In the genomic region with DNA sequence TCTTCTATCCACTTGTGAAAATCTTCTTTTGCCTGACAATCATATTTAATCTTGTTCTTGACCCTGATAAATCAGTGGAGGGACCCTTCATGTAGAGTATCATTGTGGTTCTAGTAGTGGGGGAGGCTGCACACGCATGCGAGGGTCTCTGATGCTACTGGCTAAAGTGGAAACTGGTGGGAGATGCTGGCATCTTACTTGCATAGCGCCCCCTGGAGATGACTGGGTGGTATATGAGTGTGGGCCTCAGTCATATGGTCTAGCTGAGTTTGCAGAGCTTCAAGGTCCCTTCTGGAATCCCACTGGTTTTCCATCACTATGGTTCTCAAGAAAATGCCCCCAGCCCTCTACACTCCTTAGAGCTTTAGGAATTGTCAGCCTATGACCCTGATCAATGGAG, we compare ENCODE assay signal across 11 cellular contexts.
DNase-seq lines count a peak whose midpoint lies in the region; ATAC-seq and TF ChIP-seq lines count a peak whose summit lies in the region.
"Had no signal": no experiment of that assay in that cellular context is flagged by ENCODE, and none has a peak within 500 bp of the region (broad histone marks: within the 10 kb centered on the region; RNA-seq: fewer than 3 reads in every experiment).

No MANE protein-coding gene starts in this region.

- peak; percentile 30; the same call in 1 of the 2 replicates for TF ChIP-seq RAD21 in Ishikawa (IDR thresholded peaks at IDR 0.05; ENCODE audit: low read depth)

- H3K4me3 Mint-ChIP-seq in activated T-cell treated with anti-CD3 and anti-CD28 coated beads, Interleukin-2, amount 50 U/mL, for 72 hours, result no peak overlapping the region
- H3K4me3 Mint-ChIP-seq in nephron progenitor cell, result no peak overlapping the region

- H3K4me1 Mint-ChIP-seq in activated T-cell treated with anti-CD3 and anti-CD28 coated beads, Interleukin-2, amount 50 U/mL, for 72 hours (ENCODE audit: low read depth), result peaks cover 27% of the 10 kb centered on the region
- H3K4me1 Mint-ChIP-seq in nephron progenitor cell, result no peaks in the 10 kb centered on the region

- H3K27ac Mint-ChIP-seq in activated T-cell treated with anti-CD3 and anti-CD28 coated beads, Interleukin-2, amount 50 U/mL, for 72 hours, result peak overlapping the region; percentile 1
- no peak overlapping the region for H3K27ac Mint-ChIP-seq in nephron progenitor cell

- no peak for TF ChIP-seq CTCF in nephron progenitor cell (IDR thresholded peaks at IDR 0.05)

- ATAC-seq in activated T-cell treated with anti-CD3 and anti-CD28 coated beads, Interleukin-2, amount 50 U/mL, for 72 hours (replicated peaks in 1 of 2), result peak in 1 of 2 donors; percentile 14
- ATAC-seq in HG03342 (IDR thresholded peaks at IDR 0.05; ENCODE audit: unreplicated experiment), result no peak

- H3K36me3 Mint-ChIP-seq in activated T-cell treated with anti-CD3 and anti-CD28 coated beads, Interleukin-2, amount 50 U/mL, for 72 hours (ENCODE audit: insufficient read depth in 2 of 2), result peaks cover 11 to 19% of the 10 kb centered on the region in 2 donors
- peaks cover 38% of the 10 kb centered on the region for H3K36me3 Mint-ChIP-seq in nephron progenitor cell (ENCODE audit: low read depth)

- H3K27me3 Mint-ChIP-seq in activated T-cell treated with anti-CD3 and anti-CD28 coated beads, Interleukin-2, amount 50 U/mL, for 72 hours (ENCODE audit: low read depth), result peaks cover 18% of the 10 kb centered on the region
- H3K27me3 Mint-ChIP-seq in nephron progenitor cell (ENCODE audit: low read depth, poor library complexity), result no peaks in the 10 kb centered on the region

- H3K9me3 Mint-ChIP-seq in activated T-cell treated with anti-CD3 and anti-CD28 coated beads, Interleukin-2, amount 50 U/mL, for 72 hours, result peaks cover 13 to 14% of the 10 kb centered on the region in 2 donors
- H3K9me3 Mint-ChIP-seq in nephron progenitor cell, result peaks cover 38% of the 10 kb centered on the region

- DNase-seq in DMS 273 (lab: John Stamatoyannopoulos, UW; ENCODE audit: unreplicated experiment), result peak; percentile 40
- no peak for DNase-seq in DMS 273 treated with DMSO at 0.1 percent for 48 hours (lab: John Stamatoyannopoulos, UW)
- DNase-seq in activated T-cell treated with anti-CD3 and anti-CD28 coated beads, Interleukin-2, amount 50 U/mL, for 72 hours, result peak; percentile 25 to 44
- peak; percentile 15 for DNase-seq in nephron progenitor cell
- no peak for DNase-seq in NCI-H2171 (lab: John Stamatoyannopoulos, UW)
- no peak for DNase-seq in NCI-H1105 (lab: John Stamatoyannopoulos, UW)
- DNase-seq: 8988T, SHP77, tibial artery had no signal

- TF ChIP-seq EP300 in Ishikawa (IDR thresholded peaks at IDR 0.05; ENCODE audit: borderline replicate concordance), result no peak

TF ChIP-seq in Ishikawa, 13 proteins besides CTCF, POLR2A, EP300 and RAD21:
- no peak for TF ChIP-seq ZBTB7A (IDR thresholded peaks at IDR 0.05; ENCODE audit: low read depth)
- no peak for TF ChIP-seq CEBPB (IDR thresholded peaks at IDR 0.05)
- TF ChIP-seq CREB1 (IDR thresholded peaks at IDR 0.05; ENCODE audit: low read depth), result no peak
- no peak for TF ChIP-seq YY1 (IDR thresholded peaks at IDR 0.05; ENCODE audit: low read depth)
- TF ChIP-seq USF1 (IDR thresholded peaks at IDR 0.05), result no peak
- TF ChIP-seq, protein P1, sequence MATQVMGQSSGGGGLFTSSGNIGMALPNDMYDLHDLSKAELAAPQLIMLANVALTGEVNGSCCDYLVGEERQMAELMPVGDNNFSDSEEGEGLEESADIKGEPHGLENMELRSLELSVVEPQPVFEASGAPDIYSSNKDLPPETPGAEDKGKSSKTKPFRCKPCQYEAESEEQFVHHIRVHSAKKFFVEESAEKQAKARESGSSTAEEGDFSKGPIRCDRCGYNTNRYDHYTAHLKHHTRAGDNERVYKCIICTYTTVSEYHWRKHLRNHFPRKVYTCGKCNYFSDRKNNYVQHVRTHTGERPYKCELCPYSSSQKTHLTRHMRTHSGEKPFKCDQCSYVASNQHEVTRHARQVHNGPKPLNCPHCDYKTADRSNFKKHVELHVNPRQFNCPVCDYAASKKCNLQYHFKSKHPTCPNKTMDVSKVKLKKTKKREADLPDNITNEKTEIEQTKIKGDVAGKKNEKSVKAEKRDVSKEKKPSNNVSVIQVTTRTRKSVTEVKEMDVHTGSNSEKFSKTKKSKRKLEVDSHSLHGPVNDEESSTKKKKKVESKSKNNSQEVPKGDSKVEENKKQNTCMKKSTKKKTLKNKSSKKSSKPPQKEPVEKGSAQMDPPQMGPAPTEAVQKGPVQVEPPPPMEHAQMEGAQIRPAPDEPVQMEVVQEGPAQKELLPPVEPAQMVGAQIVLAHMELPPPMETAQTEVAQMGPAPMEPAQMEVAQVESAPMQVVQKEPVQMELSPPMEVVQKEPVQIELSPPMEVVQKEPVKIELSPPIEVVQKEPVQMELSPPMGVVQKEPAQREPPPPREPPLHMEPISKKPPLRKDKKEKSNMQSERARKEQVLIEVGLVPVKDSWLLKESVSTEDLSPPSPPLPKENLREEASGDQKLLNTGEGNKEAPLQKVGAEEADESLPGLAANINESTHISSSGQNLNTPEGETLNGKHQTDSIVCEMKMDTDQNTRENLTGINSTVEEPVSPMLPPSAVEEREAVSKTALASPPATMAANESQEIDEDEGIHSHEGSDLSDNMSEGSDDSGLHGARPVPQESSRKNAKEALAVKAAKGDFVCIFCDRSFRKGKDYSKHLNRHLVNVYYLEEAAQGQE (IDR thresholded peaks at IDR 0.05; ENCODE audit: low read depth), result no peak
- TF ChIP-seq TEAD4 (IDR thresholded peaks at IDR 0.05), result no peak
- TF ChIP-seq TCF12 (IDR thresholded peaks at IDR 0.05; ENCODE audit: low read depth), result no peak
- TF ChIP-seq NFIC (IDR thresholded peaks at IDR 0.05), result no peak
- no peak for TF ChIP-seq MAX (IDR thresholded peaks at IDR 0.05)
- TF ChIP-seq FOXM1 (IDR thresholded peaks at IDR 0.05; ENCODE audit: borderline replicate concordance, low read depth), result no peak
- no peak for TF ChIP-seq EGR1 (IDR thresholded peaks at IDR 0.05)
- no peak for TF ChIP-seq TAF1 (IDR thresholded peaks at IDR 0.05; ENCODE audit: low read depth)

Comparison
In these comparisons a context has a peak if more than half of its experiments do, and no peak if none do; other contexts are left out.
1. DNase-seq: peak in DMS 273 (single experiment), activated T-cell treated with anti-CD3 and anti-CD28 coated beads, Interleukin-2, amount 50 U/mL, for 72 hours (2 of 2) and nephron progenitor cell (single experiment); none in DMS 273 treated with DMSO at 0.1 percent for 48 hours (single experiment), NCI-H2171 (single experiment) and NCI-H1105 (single experiment).